ENCODE assay signal across 19 cellular contexts in the genomic region with DNA sequence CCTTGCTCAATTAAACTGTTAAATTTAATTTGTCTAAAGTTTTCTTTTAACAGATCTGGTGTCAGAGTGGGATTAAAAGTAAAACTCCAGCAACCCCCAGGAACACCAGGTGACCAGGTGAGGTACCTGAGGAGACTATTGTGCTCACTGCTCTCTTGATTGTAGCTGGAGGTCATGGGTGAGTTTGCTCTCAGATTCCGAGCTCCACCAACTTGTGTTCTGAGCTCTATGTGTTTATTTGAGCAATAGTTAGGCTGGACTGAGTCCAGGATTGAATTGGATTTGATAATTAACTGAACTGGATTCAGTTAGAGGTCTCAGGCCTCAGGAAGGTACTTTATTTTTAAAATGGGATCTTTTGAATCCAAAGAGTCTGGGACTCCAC. TPM values are rescaled to one million over a fixed set of nuclear protein-coding genes. Genes with fewer than 3 reads are reported as not detected.
"Had no signal": no experiment of that assay in that cellular context is flagged by ENCODE, and none has a peak within 500 bp of the region (broad histone marks: within the 10 kb centered on the region; RNA-seq: fewer than 3 reads in every experiment).

No MANE protein-coding gene starts in this region.

- H3K36me3 ChIP-seq: heart right ventricle, right atrium auricular region, spleen, upper lobe of left lung had no signal

- H3K27me3 ChIP-seq: heart right ventricle, right atrium auricular region, upper lobe of left lung had no signal

- H3K4me3 ChIP-seq: heart right ventricle, right atrium auricular region, spleen, upper lobe of left lung had no signal

- FAIRE-seq: frontal cortex, keratinocyte, TTC549 had no signal

- ATAC-seq: activated CD4-positive, CD25-positive, alpha-beta regulatory T cell treated with anti-CD3 and anti-CD28 coated beads, Interleukin-2, amount 50 U/mL, for 24 hours; heart right ventricle; left ventricle myocardium superior; stimulated activated naive B cell treated with anti-CD40 and anti-IgM and Interleukin-4, amounts not matched to agents 10 μg/mL and 1 μg/mL and 100 μg/mL, for 72 hours had no signal

- H3K9me3 ChIP-seq: heart right ventricle, right atrium auricular region, spleen, upper lobe of left lung had no signal

- H3K27ac ChIP-seq: heart right ventricle, right atrium auricular region, spleen, upper lobe of left lung had no signal

- DNase-seq: activated CD4-positive, alpha-beta T cell treated with anti-CD3 and anti-CD28 coated beads, Interleukin-2, amount 50 U/mL, for 4 hours; activated effector memory CD4-positive, alpha-beta T cell treated with Interleukin-2 at 50 U/mL for 16 hours; activated T-cell treated with anti-CD3 and anti-CD28 coated beads, Interleukin-2, amount 50 U/mL, for 24 hours; central memory CD4-positive, alpha-beta T cell; cortex of kidney; effector CD8-positive, alpha-beta T cell; heart right ventricle; left ventricle myocardium superior; spleen; stimulated activated CD4-positive, alpha-beta T cell treated with anti-CD3 and anti-CD28 coated beads, Interleukin-1b, Interleukin-23, amount 100 ng/mL, for 48 hours; stimulated activated naive B cell treated with anti-CD40 and anti-IgM and Interleukin-4, amounts not matched to agents 10 μg/mL and 1 μg/mL and 100 μg/mL, for 72 hours; T-helper 2 cell; upper lobe of left lung had no signal

- H3K4me1 ChIP-seq: heart right ventricle, right atrium auricular region had no signal

RNA-seq across cellular contexts. Expression of a gene that starts 17.9 kb away (rescaled TPM):
- total RNA-seq: fibroblast of lung, frontal cortex, heart right ventricle, left ventricle myocardium superior, right atrium auricular region, spleen had no signal
- polyA plus RNA-seq: fibroblast of lung, keratinocyte had no signal

RNA-seq across cellular contexts. Expression of a gene that starts 29.2 kb away (rescaled TPM):
- total RNA-seq: fibroblast of lung, frontal cortex, left ventricle myocardium superior, right atrium auricular region had no signal
- polyA plus RNA-seq: fibroblast of lung had no signal

RNA-seq across cellular contexts. Expression of a gene that starts 45.7 kb away (rescaled TPM):
- total RNA-seq: fibroblast of lung, frontal cortex, spleen, upper lobe of left lung had no signal
- polyA plus RNA-seq: fibroblast of lung, spleen had no signal
